In genomic region chr6:10307476-10307875, GRCh38 we compare ENCODE assay signal across 35 cellular contexts.
"Had no signal": no experiment of that assay in that cellular context is flagged by ENCODE, and none has a peak within 500 bp of the region (broad histone marks: within the 10 kb centered on the region; RNA-seq: fewer than 3 reads in every experiment).

No MANE protein-coding gene starts in this region.

- H3K27me3 ChIP-seq: ascending aorta, cardiac muscle cell had no signal

- H3K4me3 Mint-ChIP-seq: activated CD4-positive, alpha-beta memory T cell treated with anti-CD3 and anti-CD28 coated beads, Interleukin-2, amount 10 ng/mL, durations not matched to agents 7 days and 5 days; activated CD4-positive, alpha-beta T cell treated with anti-CD3 and anti-CD28 coated beads, Interleukin-2, amount 10 ng/mL, durations not matched to agents 7 days and 5 days; activated naive CD4-positive, alpha-beta T cell treated with anti-CD3 and anti-CD28 coated beads, Interleukin-2, amount 10 ng/mL, durations not matched to agents 7 days and 5 days; activated naive CD8-positive, alpha-beta T cell treated with anti-CD3 and anti-CD28 coated beads, Interleukin-2, amount 10 ng/mL, durations not matched to agents 7 days and 5 days; activated T-cell treated with anti-CD3 and anti-CD28 coated beads, Interleukin-2, amount 50 U/mL, for 24 hours; brain; effector memory CD8-positive, alpha-beta T cell; mesothelial cell of epicardium; naive B cell; nephron progenitor cell; stimulated activated memory B cell treated with anti-CD40 and anti-IgM and Interleukin-4, amounts not matched to agents 10 μg/mL and 1 μg/mL and 100 μg/mL, for 72 hours; stimulated activated naive CD8-positive, alpha-beta T cell treated with anti-CD3 and anti-CD28 coated beads, Interleukin-15, amount 100 ng/mL, for 72 hours had no signal

- H3K27me3 Mint-ChIP-seq: activated CD4-positive, alpha-beta memory T cell treated with anti-CD3 and anti-CD28 coated beads, Interleukin-2, amount 10 ng/mL, durations not matched to agents 7 days and 5 days; activated CD4-positive, alpha-beta T cell treated with anti-CD3 and anti-CD28 coated beads, Interleukin-2, amount 10 ng/mL, durations not matched to agents 7 days and 5 days; activated naive CD4-positive, alpha-beta T cell treated with anti-CD3 and anti-CD28 coated beads, Interleukin-2, amount 10 ng/mL, durations not matched to agents 7 days and 5 days; activated naive CD8-positive, alpha-beta T cell treated with anti-CD3 and anti-CD28 coated beads, Interleukin-2, amount 10 ng/mL, durations not matched to agents 7 days and 5 days; activated T-cell treated with anti-CD3 and anti-CD28 coated beads, Interleukin-2, amount 50 U/mL, for 24 hours; brain; effector memory CD8-positive, alpha-beta T cell; stimulated activated naive CD8-positive, alpha-beta T cell treated with anti-CD3 and anti-CD28 coated beads, Interleukin-15, amount 100 ng/mL, for 72 hours had no signal

- H3K27ac ChIP-seq: ascending aorta, cardiac muscle cell, coronary artery, dorsolateral prefrontal cortex, pancreas, prostate gland, skin epidermis, tibial artery had no signal

- H3K4me3 ChIP-seq: ascending aorta, cardiac muscle cell, coronary artery, dorsolateral prefrontal cortex, pancreas, prostate gland, skin epidermis, tibial artery had no signal

- H3K9me3 ChIP-seq: ascending aorta, pancreas, prostate gland, tibial artery had no signal

- H3K36me3 ChIP-seq: ascending aorta, cardiac muscle cell, pancreas, prostate gland, tibial artery had no signal

- H3K27ac Mint-ChIP-seq: activated CD4-positive, alpha-beta memory T cell treated with anti-CD3 and anti-CD28 coated beads, Interleukin-2, amount 10 ng/mL, durations not matched to agents 7 days and 5 days; activated CD4-positive, alpha-beta T cell treated with anti-CD3 and anti-CD28 coated beads, Interleukin-2, amount 10 ng/mL, durations not matched to agents 7 days and 5 days; activated naive CD4-positive, alpha-beta T cell treated with anti-CD3 and anti-CD28 coated beads, Interleukin-2, amount 10 ng/mL, durations not matched to agents 7 days and 5 days; activated naive CD8-positive, alpha-beta T cell treated with anti-CD3 and anti-CD28 coated beads, Interleukin-2, amount 10 ng/mL, durations not matched to agents 7 days and 5 days; activated T-cell treated with anti-CD3 and anti-CD28 coated beads, Interleukin-2, amount 50 U/mL, for 24 hours; brain; effector memory CD8-positive, alpha-beta T cell; mesothelial cell of epicardium; naive B cell; stimulated activated memory B cell treated with anti-CD40 and anti-IgM and Interleukin-4, amounts not matched to agents 10 μg/mL and 1 μg/mL and 100 μg/mL, for 72 hours had no signal

- H3K9me3 Mint-ChIP-seq: activated CD4-positive, alpha-beta memory T cell treated with anti-CD3 and anti-CD28 coated beads, Interleukin-2, amount 10 ng/mL, durations not matched to agents 7 days and 5 days; activated CD4-positive, alpha-beta T cell treated with anti-CD3 and anti-CD28 coated beads, Interleukin-2, amount 10 ng/mL, durations not matched to agents 7 days and 5 days; activated naive CD4-positive, alpha-beta T cell treated with anti-CD3 and anti-CD28 coated beads, Interleukin-2, amount 10 ng/mL, durations not matched to agents 7 days and 5 days; activated naive CD8-positive, alpha-beta T cell treated with anti-CD3 and anti-CD28 coated beads, Interleukin-2, amount 10 ng/mL, durations not matched to agents 7 days and 5 days; activated T-cell treated with anti-CD3 and anti-CD28 coated beads, Interleukin-2, amount 50 U/mL, for 24 hours; mesothelial cell of epicardium; nephron progenitor cell; stimulated activated memory B cell treated with anti-CD40 and anti-IgM and Interleukin-4, amounts not matched to agents 10 μg/mL and 1 μg/mL and 100 μg/mL, for 72 hours; stimulated activated naive CD8-positive, alpha-beta T cell treated with anti-CD3 and anti-CD28 coated beads, Interleukin-15, amount 100 ng/mL, for 72 hours had no signal

- DNase-seq: activated CD4-positive, alpha-beta memory T cell treated with anti-CD3 and anti-CD28 coated beads, Interleukin-2, amount 10 ng/mL, durations not matched to agents 7 days and 5 days; activated CD4-positive, alpha-beta T cell treated with anti-CD3 and anti-CD28 coated beads for 1 hour; activated CD4-positive, alpha-beta T cell treated with anti-CD3 and anti-CD28 coated beads, Interleukin-2, amount 10 ng/mL, durations not matched to agents 7 days and 5 days; activated CD8-positive, alpha-beta memory T cell treated with anti-CD3 and anti-CD28 coated beads, Interleukin-2, amount 50 U/mL, for 48 hours; activated gamma-delta T cell; activated naive CD4-positive, alpha-beta T cell treated with anti-CD3 and anti-CD28 coated beads, Interleukin-2, amount 10 ng/mL, durations not matched to agents 7 days and 5 days; activated naive CD8-positive, alpha-beta T cell treated with anti-CD3 and anti-CD28 coated beads, Interleukin-2, amount 10 ng/mL, durations not matched to agents 7 days and 5 days; activated T-cell treated with anti-CD3 and anti-CD28 coated beads, Interleukin-2, amount 50 U/mL, for 24 hours; dorsolateral prefrontal cortex; effector memory CD8-positive, alpha-beta T cell; foreskin fibroblast; head of caudate nucleus; hypothalamus; left cardiac atrium; left ventricle myocardium superior; mammary epithelial cell; naive B cell; nephron progenitor cell; nucleus accumbens; pancreas; retina; stimulated activated CD4-positive, alpha-beta T cell treated with anti-CD3 and anti-CD28 coated beads, Interleukin-4, amount 100 ng/mL, for 24 hours; stimulated activated CD8-positive, alpha-beta memory T cell treated with anti-CD3 and anti-CD28 coated beads, Interleukin-4, amount 100 ng/mL, for 48 hours; stimulated activated naive CD8-positive, alpha-beta T cell treated with anti-CD3 and anti-CD28 coated beads, Interleukin-15, amount 100 ng/mL, for 72 hours; substantia nigra; T-helper 2 cell; tibial artery had no signal

- H3K4me1 ChIP-seq: ascending aorta, pancreas, tibial artery had no signal

- H3K4me1 Mint-ChIP-seq: activated CD4-positive, alpha-beta memory T cell treated with anti-CD3 and anti-CD28 coated beads, Interleukin-2, amount 10 ng/mL, durations not matched to agents 7 days and 5 days; activated CD4-positive, alpha-beta T cell treated with anti-CD3 and anti-CD28 coated beads, Interleukin-2, amount 10 ng/mL, durations not matched to agents 7 days and 5 days; activated naive CD4-positive, alpha-beta T cell treated with anti-CD3 and anti-CD28 coated beads, Interleukin-2, amount 10 ng/mL, durations not matched to agents 7 days and 5 days; activated naive CD8-positive, alpha-beta T cell treated with anti-CD3 and anti-CD28 coated beads, Interleukin-2, amount 10 ng/mL, durations not matched to agents 7 days and 5 days; naive B cell; stimulated activated memory B cell treated with anti-CD40 and anti-IgM and Interleukin-4, amounts not matched to agents 10 μg/mL and 1 μg/mL and 100 μg/mL, for 72 hours; stimulated activated naive CD8-positive, alpha-beta T cell treated with anti-CD3 and anti-CD28 coated beads, Interleukin-15, amount 100 ng/mL, for 72 hours had no signal

- H3K36me3 Mint-ChIP-seq: activated naive CD4-positive, alpha-beta T cell treated with anti-CD3 and anti-CD28 coated beads, Interleukin-2, amount 10 ng/mL, durations not matched to agents 7 days and 5 days; activated naive CD8-positive, alpha-beta T cell treated with anti-CD3 and anti-CD28 coated beads, Interleukin-2, amount 10 ng/mL, durations not matched to agents 7 days and 5 days; brain; mesothelial cell of epicardium; naive B cell; stimulated activated memory B cell treated with anti-CD40 and anti-IgM and Interleukin-4, amounts not matched to agents 10 μg/mL and 1 μg/mL and 100 μg/mL, for 72 hours had no signal
